In the genomic region with DNA sequence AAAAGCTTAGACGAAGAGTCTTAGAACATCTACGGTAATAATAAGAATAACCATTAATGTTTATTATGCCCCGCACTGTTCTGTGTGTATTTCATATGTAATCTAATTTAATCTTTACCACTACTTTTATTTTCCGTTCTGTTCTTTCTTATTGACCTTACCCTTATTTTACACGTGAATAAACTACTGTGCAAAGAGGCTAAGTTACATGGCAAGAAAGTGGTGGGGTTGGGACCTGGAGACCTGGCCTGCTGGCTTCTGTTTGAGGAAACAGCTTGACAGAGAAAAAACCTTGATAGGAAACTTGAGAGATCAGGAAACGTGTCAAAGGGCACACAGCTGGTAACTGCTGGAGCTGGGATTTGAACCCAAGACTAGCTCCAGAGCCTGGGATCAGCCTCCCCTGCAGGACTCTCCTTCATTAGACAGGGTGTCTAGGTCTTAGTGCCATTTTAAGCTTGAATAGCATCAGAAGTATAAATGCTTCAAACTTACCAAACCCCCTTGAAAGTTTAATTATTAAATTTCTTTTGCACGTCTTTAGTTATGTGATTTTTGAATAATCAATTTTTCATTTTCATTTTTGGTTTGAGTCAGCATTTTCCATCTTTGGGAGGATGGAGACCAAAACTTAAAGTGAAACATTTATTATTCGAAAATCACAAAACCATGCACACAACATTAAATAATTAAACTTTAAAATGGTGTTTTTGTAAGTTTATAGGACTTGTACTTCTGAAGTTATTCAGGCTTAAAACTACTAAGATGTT, we compare ENCODE assay signal across 2 cellular contexts.
TF ChIP-seq lines count a peak whose summit lies in the region.

No MANE protein-coding gene starts in this region.

TF ChIP-seq in SK-N-SH, 30 proteins besides CTCF, POLR2A, EP300 and RAD21 (continued from another document):
- TF ChIP-seq NRF1 (IDR thresholded peaks at IDR 0.05; ENCODE audit: low read depth, low read length) (no peak), RFX5 (IDR thresholded peaks at IDR 0.05; ENCODE audit: low read length) (no peak), GATA2 (CRISPR knock-in tag; IDR thresholded peaks at IDR 0.05) (no peak), GABPA (IDR thresholded peaks at IDR 0.05; ENCODE audit: low read depth) (no peak), TEAD4 (IDR thresholded peaks at IDR 0.05; ENCODE audit: borderline replicate concordance, insufficient read depth) (no peak), FOXM1 (IDR thresholded peaks at IDR 0.05; ENCODE audit: low read depth) (no peak), FOSL2 (IDR thresholded peaks at IDR 0.05; ENCODE audit: borderline replicate concordance, low read depth) (no peak), MXI1 (IDR thresholded peaks at IDR 0.05; ENCODE audit: low read depth, low read length) (no peak), SMC3 (IDR thresholded peaks at IDR 0.05; ENCODE audit: low read depth, low read length) (no peak)
- TF ChIP-seq, protein P1, sequence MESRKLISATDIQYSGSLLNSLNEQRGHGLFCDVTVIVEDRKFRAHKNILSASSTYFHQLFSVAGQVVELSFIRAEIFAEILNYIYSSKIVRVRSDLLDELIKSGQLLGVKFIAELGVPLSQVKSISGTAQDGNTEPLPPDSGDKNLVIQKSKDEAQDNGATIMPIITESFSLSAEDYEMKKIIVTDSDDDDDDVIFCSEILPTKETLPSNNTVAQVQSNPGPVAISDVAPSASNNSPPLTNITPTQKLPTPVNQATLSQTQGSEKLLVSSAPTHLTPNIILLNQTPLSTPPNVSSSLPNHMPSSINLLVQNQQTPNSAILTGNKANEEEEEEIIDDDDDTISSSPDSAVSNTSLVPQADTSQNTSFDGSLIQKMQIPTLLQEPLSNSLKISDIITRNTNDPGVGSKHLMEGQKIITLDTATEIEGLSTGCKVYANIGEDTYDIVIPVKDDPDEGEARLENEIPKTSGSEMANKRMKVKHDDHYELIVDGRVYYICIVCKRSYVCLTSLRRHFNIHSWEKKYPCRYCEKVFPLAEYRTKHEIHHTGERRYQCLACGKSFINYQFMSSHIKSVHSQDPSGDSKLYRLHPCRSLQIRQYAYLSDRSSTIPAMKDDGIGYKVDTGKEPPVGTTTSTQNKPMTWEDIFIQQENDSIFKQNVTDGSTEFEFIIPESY (IDR thresholded peaks at IDR 0.05; ENCODE audit: borderline replicate concordance, low read depth): no peak
- TF ChIP-seq, protein P2, sequence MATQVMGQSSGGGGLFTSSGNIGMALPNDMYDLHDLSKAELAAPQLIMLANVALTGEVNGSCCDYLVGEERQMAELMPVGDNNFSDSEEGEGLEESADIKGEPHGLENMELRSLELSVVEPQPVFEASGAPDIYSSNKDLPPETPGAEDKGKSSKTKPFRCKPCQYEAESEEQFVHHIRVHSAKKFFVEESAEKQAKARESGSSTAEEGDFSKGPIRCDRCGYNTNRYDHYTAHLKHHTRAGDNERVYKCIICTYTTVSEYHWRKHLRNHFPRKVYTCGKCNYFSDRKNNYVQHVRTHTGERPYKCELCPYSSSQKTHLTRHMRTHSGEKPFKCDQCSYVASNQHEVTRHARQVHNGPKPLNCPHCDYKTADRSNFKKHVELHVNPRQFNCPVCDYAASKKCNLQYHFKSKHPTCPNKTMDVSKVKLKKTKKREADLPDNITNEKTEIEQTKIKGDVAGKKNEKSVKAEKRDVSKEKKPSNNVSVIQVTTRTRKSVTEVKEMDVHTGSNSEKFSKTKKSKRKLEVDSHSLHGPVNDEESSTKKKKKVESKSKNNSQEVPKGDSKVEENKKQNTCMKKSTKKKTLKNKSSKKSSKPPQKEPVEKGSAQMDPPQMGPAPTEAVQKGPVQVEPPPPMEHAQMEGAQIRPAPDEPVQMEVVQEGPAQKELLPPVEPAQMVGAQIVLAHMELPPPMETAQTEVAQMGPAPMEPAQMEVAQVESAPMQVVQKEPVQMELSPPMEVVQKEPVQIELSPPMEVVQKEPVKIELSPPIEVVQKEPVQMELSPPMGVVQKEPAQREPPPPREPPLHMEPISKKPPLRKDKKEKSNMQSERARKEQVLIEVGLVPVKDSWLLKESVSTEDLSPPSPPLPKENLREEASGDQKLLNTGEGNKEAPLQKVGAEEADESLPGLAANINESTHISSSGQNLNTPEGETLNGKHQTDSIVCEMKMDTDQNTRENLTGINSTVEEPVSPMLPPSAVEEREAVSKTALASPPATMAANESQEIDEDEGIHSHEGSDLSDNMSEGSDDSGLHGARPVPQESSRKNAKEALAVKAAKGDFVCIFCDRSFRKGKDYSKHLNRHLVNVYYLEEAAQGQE (IDR thresholded peaks at IDR 0.05; ENCODE audit: low read depth, low read length): no peak
TF ChIP-seq in SK-N-SH: peak in this region for 0.

TF ChIP-seq in SK-N-SH treated with all-trans-retinoic acid at 6 μM for 48 hours, 23 proteins besides CTCF, POLR2A, EP300 and RAD21 (continued from another document):
- TF ChIP-seq TSHZ2 (CRISPR knock-in tag; IDR thresholded peaks at IDR 0.05) (no peak), PPARA (CRISPR knock-in tag; IDR thresholded peaks at IDR 0.05; ENCODE audit: borderline replicate concordance) (no peak), TCF4 (CRISPR knock-in tag; IDR thresholded peaks at IDR 0.05; ENCODE audit: borderline replicate concordance) (no peak), ISL1 (CRISPR knock-in tag; IDR thresholded peaks at IDR 0.05) (no peak), TOX (CRISPR knock-in tag; IDR thresholded peaks at IDR 0.05; ENCODE audit: borderline replicate concordance) (no peak), CSDC2 (CRISPR knock-in tag; IDR thresholded peaks at IDR 0.05) (no peak), OSR1 (CRISPR knock-in tag; IDR thresholded peaks at IDR 0.05) (no peak), ZNF70 (CRISPR knock-in tag; IDR thresholded peaks at IDR 0.05) (no peak), ZFP3 (CRISPR knock-in tag; IDR thresholded peaks at IDR 0.05) (no peak), ZNF8 (CRISPR knock-in tag; IDR thresholded peaks at IDR 0.05) (no peak), CREB5 (CRISPR knock-in tag; IDR thresholded peaks at IDR 0.05; ENCODE audit: low read depth) (no peak), CSRNP3 (CRISPR knock-in tag; IDR thresholded peaks at IDR 0.05) (no peak)
TF ChIP-seq in SK-N-SH treated with all-trans-retinoic acid at 6 μM for 48 hours: peak in this region for 0.
